In the genomic region with DNA sequence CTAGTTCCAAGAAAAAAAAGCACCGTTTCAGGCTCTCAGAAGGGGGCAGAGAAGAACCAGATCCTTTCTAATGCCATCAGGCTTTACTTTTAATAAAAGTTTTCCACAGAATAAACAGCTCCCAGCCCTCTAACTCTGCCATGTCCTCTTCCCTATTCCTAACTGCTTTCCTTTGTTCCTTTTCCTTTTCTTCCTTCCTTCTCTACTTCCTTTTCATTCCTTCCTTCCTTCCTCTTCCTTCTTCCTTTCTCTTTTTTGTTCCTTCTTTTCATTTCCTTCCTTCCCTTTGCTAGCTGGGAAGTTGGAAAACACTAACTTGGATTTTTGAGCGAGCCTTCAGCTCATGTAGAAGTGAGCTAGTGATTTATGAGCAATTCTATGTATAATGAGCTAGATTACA, we compare ENCODE assay signal across 1 cellular context.
TF ChIP-seq lines count a peak whose summit lies in the region.

No MANE protein-coding gene starts in this region.

TF ChIP-seq in GM23338, 12 proteins besides CTCF, POLR2A, EP300 and RAD21 (continued from another document):
- TF ChIP-seq, protein P1, sequence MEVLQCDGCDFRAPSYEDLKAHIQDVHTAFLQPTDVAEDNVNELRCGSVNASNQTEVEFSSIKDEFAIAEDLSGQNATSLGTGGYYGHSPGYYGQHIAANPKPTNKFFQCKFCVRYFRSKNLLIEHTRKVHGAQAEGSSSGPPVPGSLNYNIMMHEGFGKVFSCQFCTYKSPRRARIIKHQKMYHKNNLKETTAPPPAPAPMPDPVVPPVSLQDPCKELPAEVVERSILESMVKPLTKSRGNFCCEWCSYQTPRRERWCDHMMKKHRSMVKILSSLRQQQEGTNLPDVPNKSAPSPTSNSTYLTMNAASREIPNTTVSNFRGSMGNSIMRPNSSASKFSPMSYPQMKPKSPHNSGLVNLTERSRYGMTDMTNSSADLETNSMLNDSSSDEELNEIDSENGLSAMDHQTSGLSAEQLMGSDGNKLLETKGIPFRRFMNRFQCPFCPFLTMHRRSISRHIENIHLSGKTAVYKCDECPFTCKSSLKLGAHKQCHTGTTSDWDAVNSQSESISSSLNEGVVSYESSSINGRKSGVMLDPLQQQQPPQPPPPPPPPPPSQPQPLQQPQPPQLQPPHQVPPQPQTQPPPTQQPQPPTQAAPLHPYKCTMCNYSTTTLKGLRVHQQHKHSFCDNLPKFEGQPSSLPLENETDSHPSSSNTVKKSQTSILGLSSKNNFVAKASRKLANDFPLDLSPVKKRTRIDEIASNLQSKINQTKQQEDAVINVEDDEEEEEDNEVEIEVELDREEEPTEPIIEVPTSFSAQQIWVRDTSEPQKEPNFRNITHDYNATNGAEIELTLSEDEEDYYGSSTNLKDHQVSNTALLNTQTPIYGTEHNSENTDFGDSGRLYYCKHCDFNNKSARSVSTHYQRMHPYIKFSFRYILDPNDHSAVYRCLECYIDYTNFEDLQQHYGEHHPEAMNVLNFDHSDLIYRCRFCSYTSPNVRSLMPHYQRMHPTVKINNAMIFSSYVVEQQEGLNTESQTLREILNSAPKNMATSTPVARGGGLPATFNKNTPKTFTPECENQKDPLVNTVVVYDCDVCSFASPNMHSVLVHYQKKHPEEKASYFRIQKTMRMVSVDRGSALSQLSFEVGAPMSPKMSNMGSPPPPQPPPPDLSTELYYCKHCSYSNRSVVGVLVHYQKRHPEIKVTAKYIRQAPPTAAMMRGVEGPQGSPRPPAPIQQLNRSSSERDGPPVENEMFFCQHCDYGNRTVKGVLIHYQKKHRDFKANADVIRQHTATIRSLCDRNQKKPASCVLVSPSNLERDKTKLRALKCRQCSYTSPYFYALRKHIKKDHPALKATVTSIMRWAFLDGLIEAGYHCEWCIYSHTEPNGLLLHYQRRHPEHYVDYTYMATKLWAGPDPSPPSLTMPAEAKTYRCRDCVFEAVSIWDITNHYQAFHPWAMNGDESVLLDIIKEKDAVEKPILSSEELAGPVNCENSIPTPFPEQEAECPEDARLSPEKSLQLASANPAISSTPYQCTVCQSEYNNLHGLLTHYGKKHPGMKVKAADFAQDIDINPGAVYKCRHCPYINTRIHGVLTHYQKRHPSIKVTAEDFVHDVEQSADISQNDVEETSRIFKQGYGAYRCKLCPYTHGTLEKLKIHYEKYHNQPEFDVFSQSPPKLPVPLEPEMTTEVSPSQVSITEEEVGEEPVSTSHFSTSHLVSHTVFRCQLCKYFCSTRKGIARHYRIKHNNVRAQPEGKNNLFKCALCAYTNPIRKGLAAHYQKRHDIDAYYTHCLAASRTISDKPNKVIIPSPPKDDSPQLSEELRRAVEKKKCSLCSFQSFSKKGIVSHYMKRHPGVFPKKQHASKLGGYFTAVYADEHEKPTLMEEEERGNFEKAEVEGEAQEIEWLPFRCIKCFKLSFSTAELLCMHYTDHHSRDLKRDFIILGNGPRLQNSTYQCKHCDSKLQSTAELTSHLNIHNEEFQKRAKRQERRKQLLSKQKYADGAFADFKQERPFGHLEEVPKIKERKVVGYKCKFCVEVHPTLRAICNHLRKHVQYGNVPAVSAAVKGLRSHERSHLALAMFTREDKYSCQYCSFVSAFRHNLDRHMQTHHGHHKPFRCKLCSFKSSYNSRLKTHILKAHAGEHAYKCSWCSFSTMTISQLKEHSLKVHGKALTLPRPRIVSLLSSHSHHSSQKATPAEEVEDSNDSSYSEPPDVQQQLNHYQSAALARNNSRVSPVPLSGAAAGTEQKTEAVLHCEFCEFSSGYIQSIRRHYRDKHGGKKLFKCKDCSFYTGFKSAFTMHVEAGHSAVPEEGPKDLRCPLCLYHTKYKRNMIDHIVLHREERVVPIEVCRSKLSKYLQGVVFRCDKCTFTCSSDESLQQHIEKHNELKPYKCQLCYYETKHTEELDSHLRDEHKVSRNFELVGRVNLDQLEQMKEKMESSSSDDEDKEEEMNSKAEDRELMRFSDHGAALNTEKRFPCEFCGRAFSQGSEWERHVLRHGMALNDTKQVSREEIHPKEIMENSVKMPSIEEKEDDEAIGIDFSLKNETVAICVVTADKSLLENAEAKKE (CRISPR knock-in tag; IDR thresholded peaks at IDR 0.05) = no peak
- TF ChIP-seq, protein P2, sequence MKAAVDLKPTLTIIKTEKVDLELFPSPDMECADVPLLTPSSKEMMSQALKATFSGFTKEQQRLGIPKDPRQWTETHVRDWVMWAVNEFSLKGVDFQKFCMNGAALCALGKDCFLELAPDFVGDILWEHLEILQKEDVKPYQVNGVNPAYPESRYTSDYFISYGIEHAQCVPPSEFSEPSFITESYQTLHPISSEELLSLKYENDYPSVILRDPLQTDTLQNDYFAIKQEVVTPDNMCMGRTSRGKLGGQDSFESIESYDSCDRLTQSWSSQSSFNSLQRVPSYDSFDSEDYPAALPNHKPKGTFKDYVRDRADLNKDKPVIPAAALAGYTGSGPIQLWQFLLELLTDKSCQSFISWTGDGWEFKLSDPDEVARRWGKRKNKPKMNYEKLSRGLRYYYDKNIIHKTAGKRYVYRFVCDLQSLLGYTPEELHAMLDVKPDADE (IDR thresholded peaks at IDR 0.05) = no peak
- TF ChIP-seq POLR2AphosphoS5 (IDR thresholded peaks at IDR 0.05; ENCODE audit: low read depth) (no peak), REST (IDR thresholded peaks at IDR 0.05; ENCODE audit: unreplicated experiment) (no peak), ZNF114 (CRISPR knock-in tag; IDR thresholded peaks at IDR 0.05) (no peak), EZH2 (IDR thresholded peaks at IDR 0.05; ENCODE audit: low read depth, unreplicated experiment) (no peak), EZH2phosphoT487 (IDR thresholded peaks at IDR 0.05; ENCODE audit: unreplicated experiment) (no peak)
TF ChIP-seq in GM23338: peak in this region for 0.
